Comparison of ENCODE assay signal across 16 cellular contexts in the genomic region with DNA sequence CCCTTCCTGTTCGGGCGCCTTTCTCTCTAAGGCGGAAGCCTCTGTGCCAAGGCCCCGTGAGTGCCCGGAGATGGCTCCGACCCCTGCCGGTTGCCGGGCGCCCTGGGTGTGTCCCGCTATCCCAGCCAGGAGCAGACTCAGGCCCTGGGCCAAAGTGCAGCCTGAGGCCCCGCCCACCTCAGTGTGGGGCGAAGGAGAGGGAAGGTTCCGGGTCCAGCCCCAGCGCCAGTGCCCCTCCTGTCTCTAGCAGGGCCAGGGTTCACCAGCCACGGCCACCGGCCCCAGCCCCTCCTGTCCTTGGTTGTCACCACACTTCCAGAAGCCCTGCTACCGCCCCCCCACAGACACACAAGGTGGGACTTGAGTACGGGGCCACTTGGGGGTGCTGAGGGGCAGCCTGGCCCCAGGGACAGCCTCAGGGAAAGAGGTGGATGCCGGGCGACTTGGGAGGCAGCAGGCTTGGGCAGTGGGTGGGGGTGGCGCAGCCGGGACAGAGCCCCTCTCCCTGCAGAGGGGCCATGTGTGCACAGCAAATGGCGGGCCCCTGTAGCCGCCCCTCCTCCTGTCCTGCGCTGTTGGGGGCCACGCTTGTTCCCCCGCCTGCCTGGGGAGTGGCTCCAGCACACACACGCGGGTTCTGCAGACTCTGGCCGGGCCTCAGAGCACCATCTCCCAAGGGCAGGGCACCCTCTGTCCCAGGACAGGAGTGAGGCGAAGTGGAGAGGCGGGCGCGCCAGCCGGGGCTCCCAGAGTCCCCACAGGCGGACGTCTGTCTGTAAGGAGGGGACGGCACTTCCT. TPM values are rescaled to one million over a fixed set of nuclear protein-coding genes. Genes with fewer than 3 reads are reported as not detected.
DNase-seq lines count a peak whose midpoint lies in the region; ATAC-seq and TF ChIP-seq lines count a peak whose summit lies in the region.
"Had no signal": no experiment of that assay in that cellular context is flagged by ENCODE, and none has a peak within 500 bp of the region (broad histone marks: within the 10 kb centered on the region; RNA-seq: fewer than 3 reads in every experiment).

No MANE protein-coding gene starts in this region.

- H3F3A ChIP-seq in PC-3 (ENCODE audit: low read length, unreplicated experiment), result no peaks in the 10 kb centered on the region

- ATAC-seq in PC-3 (peak; percentile 70), gastroesophageal sphincter (peak; percentile 63), GM21619 (IDR thresholded peaks at IDR 0.05; ENCODE audit: unreplicated experiment) (no peak)
- ATAC-seq: foreskin keratinocyte had no signal

- peak overlapping the region; percentile 91 for H2BK120ac ChIP-seq in neuronal stem cell (ENCODE audit: low read depth, low read length)

- peak overlapping the region; percentile 82 for H4K8ac ChIP-seq in neuronal stem cell (ENCODE audit: low read depth, low read length)

- no peak overlapping the region for H3K9ac ChIP-seq in PC-3 (ENCODE audit: low read length)
- peak overlapping the region; percentile 30 for H3K9ac ChIP-seq in neuronal stem cell (ENCODE audit: low read depth, low read length, poor library complexity)

- H4K91ac ChIP-seq in neuronal stem cell (ENCODE audit: low read depth, low read length, poor library complexity), result no peak overlapping the region

- intact Hi-C loops in PC-3 (cut with micrococcal nuclease), result loop anchor here (2.0 kb wide), 1 partner anchor 15 kb away; no protein-coding TSS in a partner anchor

- peak overlapping the region; percentile 99 for H2BK15ac ChIP-seq in neuronal stem cell (ENCODE audit: low read length)

- POLR2A ChIA-PET in PC-3 (lab: Charles Lee; ENCODE audit: unreplicated experiment), result interaction anchor here (0.6 kb wide), 1 partner anchor 16 kb away, joined by 3 read pairs; no protein-coding TSS in a partner anchor

- DNase-seq in AG20443 (ENCODE audit: low spot score), result peak; percentile 67
- peak; percentile 45 for DNase-seq in PC-3
- no peak for DNase-seq in neuronal stem cell (ENCODE audit: low spot score)
- no peak for DNase-seq in NCI-H1092 treated with DMSO at 0.1 percent for 48 hours (lab: John Stamatoyannopoulos, UW)
- no peak for DNase-seq in stimulated activated CD4-positive, alpha-beta T cell treated with anti-CD3 and anti-CD28 coated beads, Interleukin-12 subunit alpha, Interleukin-12 subunit beta, amount 100 ng/mL, for 4 hours
- DNase-seq in AML-193 (lab: John Stamatoyannopoulos, UW), result no peak
- DNase-seq: activated CD4-positive, alpha-beta T cell treated with anti-CD3 and anti-CD28 coated beads, Interleukin-2, amount 50 U/mL, for 1 hour; activated naive CD4-positive, alpha-beta T cell treated with anti-CD3 and anti-CD28 coated beads, Interleukin-2, amount 50 U/mL, for 16 hours; foreskin keratinocyte; kidney glomerular epithelial cell; NCI-H1105 treated with DMSO at 0.1 percent for 48 hours; NK-92 treated with Interleukin-12 subunit alpha and Interleukin-12 subunit beta, amount 100 ng/mL, for 24 hours had no signal

- H4K20me1 ChIP-seq in PC-3 (ENCODE audit: low read length), result no peaks in the 10 kb centered on the region

- TF ChIP-seq EP300 in gastroesophageal sphincter (IDR thresholded peaks at IDR 0.05), result no peak

- H3K79me1 ChIP-seq in neuronal stem cell (ENCODE audit: low read depth, low read length), result no peaks in the 10 kb centered on the region

- peak overlapping the region; percentile 99 for H3K18ac ChIP-seq in neuronal stem cell (ENCODE audit: low read length)

- 0 out of 2 replicates have a peak overlapping the region, but pooled peaks have one; percentile 18 for H2AFZ ChIP-seq in PC-3 (ENCODE audit: low read length)
- peak overlapping the region; percentile 73 for H2AFZ ChIP-seq in neuronal stem cell (ENCODE audit: low read length)

- TF ChIP-seq CTCF in PC-3 (conservative IDR thresholded peaks at IDR 0.05; ENCODE audit: low read depth, low read length), result peak; percentile 27; the same call in 1 of the 2 replicates
- no peak for TF ChIP-seq CTCF in gastroesophageal sphincter (IDR thresholded peaks at IDR 0.05)

- 20% methylated on average over 1 of the region's 38 CpGs; no CpG with 5 or more reads in 1 of the 2 donors for WGBS in gastroesophageal sphincter (ENCODE audit: low coverage in 1 of 2), 2 donors
- no CpG with 5 or more reads among the region's 38 CpGs for WGBS in neuronal stem cell (ENCODE audit: extremely low coverage in 2 of 2, insufficient read length in 2 of 2, insufficient replicate concordance in 1 of 2), 2 donors

- peak overlapping the region; percentile 96 for H2AK5ac ChIP-seq in neuronal stem cell (ENCODE audit: low read depth, low read length)

- CTCF ChIA-PET in PC-3 (lab: Charles Lee), result no interaction called here

- peak overlapping the region; percentile 38 for H3K4ac ChIP-seq in neuronal stem cell (ENCODE audit: low read length)

- TF ChIP-seq POLR2A in gastroesophageal sphincter (IDR thresholded peaks at IDR 0.05), result no peak

- TSS peak; percentile 57 for BruUV-seq in PC-3 (replicated peaks; lab: Mats Ljungman, UMichigan)

- no peaks in the 10 kb centered on the region for H3K36me3 ChIP-seq in PC-3 (ENCODE audit: low read depth, low read length)
- H3K36me3 ChIP-seq in gastroesophageal sphincter, result no peaks in the 10 kb centered on the region
- no peaks in the 10 kb centered on the region for H3K36me3 ChIP-seq in neuronal stem cell (replicated peaks in 1 of 2; ENCODE audit: control insufficient read depth in 2 of 2, insufficient read depth in 2 of 2, low read length in 2 of 2)

- H2BK5ac ChIP-seq in neuronal stem cell (ENCODE audit: low read length), result peak overlapping the region; percentile 60

- H3K27ac ChIP-seq in PC-3 (ENCODE audit: low read length) (no peak overlapping the region), gastroesophageal sphincter (no peak overlapping the region), neuronal stem cell (replicated peaks; ENCODE audit: low read length) (no peak overlapping the region)
- H3K27ac ChIP-seq: foreskin keratinocyte had no signal

- H3K23ac ChIP-seq in neuronal stem cell (ENCODE audit: low read depth, low read length, poor library complexity), result no peak overlapping the region

- H3K14ac ChIP-seq in neuronal stem cell (ENCODE audit: low read length), result peak overlapping the region; percentile 82

- H3K4me2 ChIP-seq in PC-3 (ENCODE audit: low read length) (peak overlapping the region; percentile 76), neuronal stem cell (ENCODE audit: insufficient read depth, low read length, poor library complexity, severe bottlenecking) (no peak overlapping the region)

- 0 out of 2 replicates have a peak, but pooled peaks cover 3% of the 10 kb centered on the region for H3K9me3 ChIP-seq in PC-3 (ENCODE audit: low read length)
- H3K9me3 ChIP-seq in gastroesophageal sphincter, result peaks cover 0 to 14% (median 0%) of the 10 kb centered on the region in 3 donors
- H3K9me3 ChIP-seq in neuronal stem cell (replicated peaks in 1 of 2; ENCODE audit: control insufficient read depth in 2 of 2, insufficient read depth in 1 of 2, low read depth in 1 of 2, low read length in 2 of 2), result peaks cover 2 to 5% of the 10 kb centered on the region in 2 donors

- H3K4me3 ChIP-seq in PC-3 (ENCODE audit: low read length) (peak overlapping the region; percentile 55; the same call in 1 of the 2 replicates), gastroesophageal sphincter (peak overlapping the region in 1 of 2 donors; percentile 19), neuronal stem cell (ENCODE audit: low read length in 2 of 2) (no peak overlapping the region)

- no peaks in the 10 kb centered on the region for H3K9me2 ChIP-seq in PC-3 (replicated peaks; ENCODE audit: low read length)

- H2BK12ac ChIP-seq in neuronal stem cell (ENCODE audit: low read length), result no peak overlapping the region

- H3K79me2 ChIP-seq in PC-3 (ENCODE audit: low read length), result no peaks in the 10 kb centered on the region

- H3K4me1 ChIP-seq in PC-3 (ENCODE audit: insufficient read depth, low read length), result peaks cover 8% of the 10 kb centered on the region; the same call in 1 of the 2 replicates
- H3K4me1 ChIP-seq in gastroesophageal sphincter, result peaks cover 0 to 25% (median 8%) of the 10 kb centered on the region in 3 donors
- peaks cover 15 to 17% of the 10 kb centered on the region in 2 donors for H3K4me1 ChIP-seq in neuronal stem cell (ENCODE audit: control insufficient read depth in 2 of 2, insufficient read depth in 1 of 2, low read depth in 1 of 2, low read length in 2 of 2)
- H3K4me1 ChIP-seq: foreskin keratinocyte had no signal

- H3K27me3 ChIP-seq in PC-3 (ENCODE audit: low read length) (no peaks in the 10 kb centered on the region), gastroesophageal sphincter (peaks cover 72% of the 10 kb centered on the region), neuronal stem cell (ENCODE audit: control insufficient read depth in 3 of 3, insufficient read depth in 3 of 3, low read depth in 1 of 3, low read length in 3 of 3) (no peaks in the 10 kb centered on the region)

RNA-seq across cellular contexts. Expression of a gene that starts 6.0 kb away (rescaled TPM):
- total RNA-seq in PC-3 (2014; rRNA removed) (not detected in 2 replicates), gastroesophageal sphincter (not detected)
- not detected for polyA plus RNA-seq in neuronal stem cell (2013, experiment 1 of 2)
- not detected for polyA plus RNA-seq in neuronal stem cell (2013, experiment 2 of 2)
- total RNA-seq: foreskin keratinocyte, osteocyte had no signal
- polyA plus RNA-seq: foreskin keratinocyte had no signal

RNA-seq across cellular contexts. Expression of a gene that starts 17.5 kb away (rescaled TPM):
- total RNA-seq in PC-3 (2014; rRNA removed), result 0.51 and 1.0 TPM in 2 replicates
- total RNA-seq in gastroesophageal sphincter, result not detected
- not detected for polyA plus RNA-seq in neuronal stem cell (2013, experiment 1 of 2)
- not detected for polyA plus RNA-seq in neuronal stem cell (2013, experiment 2 of 2)
- total RNA-seq: foreskin keratinocyte, osteocyte had no signal
- polyA plus RNA-seq: foreskin keratinocyte, thymus had no signal

Comparison
In these comparisons a context has a peak if more than half of its experiments do, and no peak if none do; other contexts are left out.
1. DNase-seq: peak in AG20443 (single experiment) and PC-3 (single experiment); none in neuronal stem cell (single experiment), NCI-H1092 treated with DMSO at 0.1 percent for 48 hours (single experiment), stimulated activated CD4-positive, alpha-beta T cell treated with anti-CD3 and anti-CD28 coated beads, Interleukin-12 subunit alpha, Interleukin-12 subunit beta, amount 100 ng/mL, for 4 hours (single experiment) and AML-193 (0 of 2).